Comparison of ENCODE assay signal across 10 cellular contexts in the genomic region with DNA sequence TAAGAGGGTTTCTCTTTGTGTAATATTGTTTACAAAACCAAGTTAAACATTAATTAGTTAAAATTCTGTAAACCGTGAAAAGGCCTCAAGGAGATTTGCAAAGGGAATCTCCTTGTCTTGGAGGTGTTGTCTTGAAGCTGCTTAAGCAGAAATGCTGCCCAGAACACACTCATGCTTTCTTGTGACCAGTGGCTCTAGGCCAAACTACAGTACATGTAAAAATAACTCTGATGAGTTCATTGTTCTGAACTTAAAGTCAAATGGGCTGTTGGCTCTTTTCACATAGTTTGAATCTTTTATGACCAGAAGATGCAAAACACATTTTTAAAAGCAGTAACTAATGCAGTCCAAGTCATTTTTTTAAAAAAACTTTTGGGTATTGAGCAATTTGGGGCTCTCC.
DNase-seq lines count a peak whose midpoint lies in the region; ATAC-seq and TF ChIP-seq lines count a peak whose summit lies in the region.
"Had no signal": no experiment of that assay in that cellular context is flagged by ENCODE, and none has a peak within 500 bp of the region (broad histone marks: within the 10 kb centered on the region; RNA-seq: fewer than 3 reads in every experiment).

No MANE protein-coding gene starts in this region.

- POLR2A ChIA-PET in RWPE1 (lab: Yijun Ruan, JAX; ENCODE audit: low non-redundant PET) (no interaction called here), OCI-LY7 (lab: Charles Lee) (no interaction called here)

- H3K79me2 ChIP-seq in osteoblast (ENCODE audit: insufficient read depth, low read length) (no peaks in the 10 kb centered on the region), OCI-LY7 (ENCODE audit: insufficient read depth, low read depth, low read length) (no peaks in the 10 kb centered on the region)
- H3K79me2 ChIP-seq: parathyroid adenoma had no signal

- H3K9me3 Mint-ChIP-seq in activated naive CD4-positive, alpha-beta T cell treated with anti-CD3 and anti-CD28 coated beads, Interleukin-2, amount 50 U/mL, for 72 hours = no peaks in the 10 kb centered on the region

- H3K9me3 ChIP-seq in osteoblast (ENCODE audit: low read depth, low read length) (no peaks in the 10 kb centered on the region), OCI-LY7 (ENCODE audit: low read length) (no peaks in the 10 kb centered on the region)

- peak overlapping the region; percentile 90 for H3K27ac ChIP-seq in RWPE1
- H3K27ac ChIP-seq in osteoblast (ENCODE audit: low read depth, low read length) = peak overlapping the region; percentile 76
- H3K27ac ChIP-seq in OCI-LY7 (ENCODE audit: low read depth, low read length, poor library complexity, severe bottlenecking) = no peak overlapping the region
- H3K27ac ChIP-seq: parathyroid adenoma had no signal

- no peaks in the 10 kb centered on the region for H4K20me1 ChIP-seq in osteoblast (ENCODE audit: insufficient read depth, low read length)
- H4K20me1 ChIP-seq in OCI-LY7 (ENCODE audit: insufficient read depth, low read length) = no peaks in the 10 kb centered on the region

- no peaks in the 10 kb centered on the region for H3K36me3 ChIP-seq in osteoblast (ENCODE audit: insufficient read depth, low read length)
- H3K36me3 ChIP-seq in OCI-LY7 (ENCODE audit: insufficient read depth, low read length) = no peaks in the 10 kb centered on the region

- H2AFZ ChIP-seq in osteoblast (ENCODE audit: low read length) (no peak overlapping the region), OCI-LY7 (ENCODE audit: low read length) (no peak overlapping the region)
- H2AFZ ChIP-seq: parathyroid adenoma had no signal

- CTCF ChIA-PET in RWPE1 (lab: Yijun Ruan, JAX) (interaction anchor here (0.7 kb wide), 1 partner anchor 66 kb away, joined by 3 read pairs; no protein-coding TSS in a partner anchor), OCI-LY7 (lab: Charles Lee; ENCODE audit: unreplicated experiment) (no interaction called here)

- H3K36me3 Mint-ChIP-seq in activated naive CD4-positive, alpha-beta T cell treated with anti-CD3 and anti-CD28 coated beads, Interleukin-2, amount 50 U/mL, for 72 hours = no peaks in the 10 kb centered on the region
- H3K36me3 Mint-ChIP-seq: CD14-positive monocyte had no signal

- in situ Hi-C loops in G401 (cut with HindIII; ENCODE audit: low sequenced_read_pairs) = no loop called here

- no peak for ATAC-seq in esophagus mucosa
- no peak for ATAC-seq in activated naive CD4-positive, alpha-beta T cell treated with anti-CD3 and anti-CD28 coated beads, Interleukin-2, amount 50 U/mL, for 72 hours

- H3K4me2 ChIP-seq in osteoblast (ENCODE audit: insufficient read depth, low read length) (no peak overlapping the region), OCI-LY7 (ENCODE audit: low read length) (no peak overlapping the region)

- no peaks in the 10 kb centered on the region for H3K9me2 ChIP-seq in OCI-LY7 (ENCODE audit: insufficient read depth, low read length)

- BruUV-seq in OCI-LY7 (replicated peaks; lab: Mats Ljungman, UMichigan) = no TSS peak

- intact Hi-C loops in OCI-LY7 (cut with micrococcal nuclease; ENCODE audit: unreplicated experiment) = no loop called here

- H3K27ac Mint-ChIP-seq in activated naive CD4-positive, alpha-beta T cell treated with anti-CD3 and anti-CD28 coated beads, Interleukin-2, amount 50 U/mL, for 72 hours = no peak overlapping the region
- H3K27ac Mint-ChIP-seq: CD14-positive monocyte had no signal

- H3K4me3 ChIP-seq in osteoblast (ENCODE audit: insufficient read depth, low read length) (no peak overlapping the region), OCI-LY7 (ENCODE audit: low read depth, low read length, poor library complexity, severe bottlenecking) (no peak overlapping the region)

- TF ChIP-seq CTCF in RWPE1 (conservative IDR thresholded peaks at IDR 0.05; ENCODE audit: low read depth) (no peak), osteoblast (IDR thresholded peaks at IDR 0.05; ENCODE audit: extremely low read depth, low read depth, low read length) (no peak), OCI-LY7 (conservative IDR thresholded peaks at IDR 0.05; ENCODE audit: low read length) (no peak)

- H3K27me3 ChIP-seq in osteoblast (ENCODE audit: insufficient read depth, low read length) = no peaks in the 10 kb centered on the region

- peak; percentile 86 for DNase-seq in AG08395 (ENCODE audit: low spot score)
- DNase-seq in RWPE1 (ENCODE audit: low spot score) = no peak
- peak; percentile 96 for DNase-seq in fibroblast of gingiva (ENCODE audit: low read depth)
- peak; percentile 86 for DNase-seq in osteoblast (ENCODE audit: insufficient read length, low spot score, missing footprints)
- DNase-seq in OCI-LY7 (ENCODE audit: low spot score) = no peak
- DNase-seq in G401 (ENCODE audit: low spot score) = no peak
- no peak for DNase-seq in activated naive CD4-positive, alpha-beta T cell treated with anti-CD3 and anti-CD28 coated beads, Interleukin-2, amount 50 U/mL, for 72 hours (ENCODE audit: low spot score in 2 of 2)

- peaks cover 37% of the 10 kb centered on the region for H3K4me1 ChIP-seq in osteoblast (ENCODE audit: insufficient read depth, low read length)
- H3K4me1 ChIP-seq in OCI-LY7 (ENCODE audit: insufficient read depth, low read length, poor library complexity, severe bottlenecking) = no peaks in the 10 kb centered on the region
- H3K4me1 ChIP-seq: parathyroid adenoma had no signal

Comparison
In these comparisons a context has a peak if more than half of its experiments do, and no peak if none do; other contexts are left out.
1. DNase-seq: peak in AG08395 (single experiment), fibroblast of gingiva (single experiment) and osteoblast (single experiment); none in RWPE1 (single experiment), OCI-LY7 (single experiment), G401 (single experiment) and activated naive CD4-positive, alpha-beta T cell treated with anti-CD3 and anti-CD28 coated beads, Interleukin-2, amount 50 U/mL, for 72 hours (0 of 2).